In genomic region chrX:13667940-13668339, GRCh38 we compare ENCODE assay signal across 17 cellular contexts.
"Had no signal": no experiment of that assay in that cellular context is flagged by ENCODE, and none has a peak within 500 bp of the region (broad histone marks: within the 10 kb centered on the region; RNA-seq: fewer than 3 reads in every experiment).

No MANE protein-coding gene starts in this region.

- H3K9me3 ChIP-seq: body of pancreas, heart left ventricle, psoas muscle, testis had no signal

- H3K27me3 ChIP-seq: body of pancreas, testis had no signal

- DNase-seq: activated CD4-positive, CD25-positive, alpha-beta regulatory T cell; activated naive CD4-positive, alpha-beta T cell treated with anti-CD3 and anti-CD28 coated beads, Interleukin-2, amount 10 ng/mL, durations not matched to agents 7 days and 5 days; body of pancreas; cerebellar nuclear complex; dermis blood vessel endothelial cell; endodermal cell; heart left ventricle; islet precursor cell; psoas muscle; stimulated activated CD4-positive, alpha-beta T cell treated with anti-CD3 and anti-CD28 coated beads, Interleukin-4, amount 100 ng/mL, for 1 hour; stimulated activated CD8-positive, alpha-beta memory T cell treated with anti-CD3 and anti-CD28 coated beads, Interleukin-4, amount 100 ng/mL, for 48 hours; stimulated activated naive CD8-positive, alpha-beta T cell treated with anti-CD3 and anti-CD28 coated beads, Interleukin-15, Interleukin-2, amounts not matched to agents 100 U/mL and 50 U/mL, for 24 hours; testis had no signal

- H3K4me1 ChIP-seq: psoas muscle, testis had no signal

- H3K27ac ChIP-seq: psoas muscle, testis had no signal

- H3K4me3 ChIP-seq: body of pancreas, heart left ventricle, psoas muscle, testis had no signal

- ATAC-seq: body of pancreas; esophagus mucosa; heart left ventricle; left lobe of liver; natural killer cell treated with Interleukin-12 subunit alpha and Interleukin-12 subunit beta and Interleukin-15 and Interleukin-18, amount 100 ng/mL, for 72 hours; psoas muscle; sciatic nerve; stimulated activated naive CD8-positive, alpha-beta T cell treated with anti-CD3 and anti-CD28 coated beads, Interleukin-15, Interleukin-2, amounts not matched to agents 100 U/mL and 50 U/mL, for 24 hours had no signal
